Comparison of ENCODE assay signal across 16 cellular contexts in the genomic region with DNA sequence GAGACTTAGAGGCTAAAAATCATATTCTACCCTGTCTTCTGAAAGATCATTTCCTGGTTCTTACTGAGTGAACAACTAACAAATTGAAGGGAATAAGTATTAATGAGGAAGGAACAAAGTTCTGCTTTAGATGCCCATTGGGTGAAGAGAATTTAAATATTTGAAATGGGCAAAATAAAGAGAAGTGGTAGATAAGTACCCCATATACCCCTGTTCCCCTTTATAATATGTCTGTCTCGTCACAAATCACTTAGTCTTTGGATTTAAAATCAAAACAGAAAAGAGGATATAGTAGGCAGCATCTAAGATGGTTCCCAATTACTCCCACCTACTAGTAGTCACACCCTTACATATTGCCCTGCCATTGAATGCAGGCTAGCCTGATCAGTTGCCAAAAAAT. TPM values are rescaled to one million over a fixed set of nuclear protein-coding genes. Genes with fewer than 3 reads are reported as not detected.
DNase-seq lines count a peak whose midpoint lies in the region; ATAC-seq, FAIRE-seq and TF ChIP-seq lines count a peak whose summit lies in the region.
"Had no signal": no experiment of that assay in that cellular context is flagged by ENCODE, and none has a peak within 500 bp of the region (broad histone marks: within the 10 kb centered on the region; RNA-seq: fewer than 3 reads in every experiment).

No MANE protein-coding gene starts in this region.

- H3K4me1 ChIP-seq in muscle layer of colon (ENCODE audit: insufficient read depth, low read length) (peaks cover 74% of the 10 kb centered on the region), kidney (ENCODE audit: control insufficient read depth in 1 of 2, insufficient read depth in 1 of 2, low read depth in 1 of 2, low read length in 2 of 2) (no peaks in the 10 kb centered on the region)

- H3K4me3 ChIP-seq in SK-N-MC (no peak overlapping the region), muscle layer of colon (ENCODE audit: low read depth in 1 of 2, low read length in 2 of 2) (no peak overlapping the region), kidney (ENCODE audit: low read length in 2 of 2) (no peak overlapping the region)
- H3K4me3 ChIP-seq: ovary had no signal

- no peak for FAIRE-seq in kidney (lab: Jason Lieb, UNC)
- FAIRE-seq: GM19239 had no signal

- H3K9me3 ChIP-seq in SK-N-MC (ENCODE audit: low read depth, low read length) (no peaks in the 10 kb centered on the region), muscle layer of colon (ENCODE audit: low read length) (no peaks in the 10 kb centered on the region), kidney (ENCODE audit: control insufficient read depth in 1 of 2, low read length in 2 of 2) (no peaks in the 10 kb centered on the region)
- H3K9me3 ChIP-seq: ovary had no signal

- ATAC-seq in esophagus mucosa: no peak
- ATAC-seq: left cardiac atrium had no signal

- H3K36me3 ChIP-seq in SK-N-MC (ENCODE audit: insufficient read depth, low read length) (no peaks in the 10 kb centered on the region), muscle layer of colon (ENCODE audit: insufficient read depth, low read length) (no peaks in the 10 kb centered on the region), kidney (ENCODE audit: control insufficient read depth in 1 of 2, insufficient read depth in 2 of 2, low read length in 2 of 2) (no peaks in the 10 kb centered on the region)
- H3K36me3 ChIP-seq: ovary had no signal

- H3K27ac ChIP-seq in SK-N-MC (peak overlapping the region; percentile 68; the same call in 1 of the 2 replicates), muscle layer of colon (ENCODE audit: low read depth, low read length) (peak overlapping the region; percentile 35), kidney (ENCODE audit: low read depth in 2 of 2, low read length in 2 of 2) (no peak overlapping the region)
- H3K27ac ChIP-seq: ovary had no signal

- peak overlapping the region; percentile 68 for H3K4me3 Mint-ChIP-seq in activated naive CD8-positive, alpha-beta T cell
- H3K4me3 Mint-ChIP-seq in activated naive CD8-positive, alpha-beta T cell treated with anti-CD3 and anti-CD28 coated beads for 36 hours: no peak overlapping the region
- no peak overlapping the region for H3K4me3 Mint-ChIP-seq in endothelial cell (ENCODE audit: unreplicated experiment)

- no peak for DNase-seq in activated naive CD8-positive, alpha-beta T cell treated with anti-CD3 and anti-CD28 coated beads for 36 hours
- DNase-seq in SK-N-MC (ENCODE audit: low read depth, low spot score) (no peak), endothelial cell (ENCODE audit: low spot score) (no peak), kidney (no peak), NCI-H510A (lab: John Stamatoyannopoulos, UW) (no peak)
- DNase-seq: activated CD8-positive, alpha-beta memory T cell treated with anti-CD3 and anti-CD28 coated beads, Interleukin-2, amount 50 U/mL, for 48 hours; GDM1; hypothalamus; left cardiac atrium; NCI-H226; ovary; Right ventricle myocardium superior had no signal

- H3K27ac Mint-ChIP-seq in activated naive CD8-positive, alpha-beta T cell: peak overlapping the region; percentile 81
- H3K27ac Mint-ChIP-seq in activated naive CD8-positive, alpha-beta T cell treated with anti-CD3 and anti-CD28 coated beads for 36 hours: no peak overlapping the region
- no peak overlapping the region for H3K27ac Mint-ChIP-seq in endothelial cell (ENCODE audit: unreplicated experiment)

- TF ChIP-seq CTCF in endothelial cell (IDR thresholded peaks at IDR 0.05; ENCODE audit: unreplicated experiment) (no peak), kidney (IDR thresholded peaks at IDR 0.05; ENCODE audit: borderline replicate concordance, extremely low read depth, insufficient read depth) (no peak)

- peaks cover 3% of the 10 kb centered on the region for H3K36me3 Mint-ChIP-seq in activated naive CD8-positive, alpha-beta T cell
- H3K36me3 Mint-ChIP-seq in activated naive CD8-positive, alpha-beta T cell treated with anti-CD3 and anti-CD28 coated beads for 36 hours: peaks cover 15% of the 10 kb centered on the region
- no peaks in the 10 kb centered on the region for H3K36me3 Mint-ChIP-seq in endothelial cell (ENCODE audit: low read depth, unreplicated experiment)

- no peaks in the 10 kb centered on the region for H3K27me3 Mint-ChIP-seq in activated naive CD8-positive, alpha-beta T cell
- no peaks in the 10 kb centered on the region for H3K27me3 Mint-ChIP-seq in activated naive CD8-positive, alpha-beta T cell treated with anti-CD3 and anti-CD28 coated beads for 36 hours
- H3K27me3 Mint-ChIP-seq in endothelial cell (ENCODE audit: unreplicated experiment): peaks cover 2% of the 10 kb centered on the region

- intact Hi-C loops in kidney (cut with DNase I): no loop called here

- H3K9me3 Mint-ChIP-seq in activated naive CD8-positive, alpha-beta T cell (ENCODE audit: low read depth): no peaks in the 10 kb centered on the region
- no peaks in the 10 kb centered on the region for H3K9me3 Mint-ChIP-seq in activated naive CD8-positive, alpha-beta T cell treated with anti-CD3 and anti-CD28 coated beads for 36 hours
- no peaks in the 10 kb centered on the region for H3K9me3 Mint-ChIP-seq in endothelial cell (ENCODE audit: unreplicated experiment)

- H3K4me1 Mint-ChIP-seq in activated naive CD8-positive, alpha-beta T cell (ENCODE audit: low read depth): peaks cover 91% of the 10 kb centered on the region
- H3K4me1 Mint-ChIP-seq in activated naive CD8-positive, alpha-beta T cell treated with anti-CD3 and anti-CD28 coated beads for 36 hours: peaks cover 80% of the 10 kb centered on the region
- H3K4me1 Mint-ChIP-seq in endothelial cell (ENCODE audit: unreplicated experiment): peaks cover 8% of the 10 kb centered on the region

- H3K9ac ChIP-seq in SK-N-MC (ENCODE audit: insufficient read length): no peak overlapping the region
- no peak overlapping the region for H3K9ac ChIP-seq in muscle layer of colon (ENCODE audit: low read length)
- no peak overlapping the region for H3K9ac ChIP-seq in kidney (ENCODE audit: low read length in 2 of 2)

- no peaks in the 10 kb centered on the region for H3K27me3 ChIP-seq in muscle layer of colon (ENCODE audit: control insufficient read depth in 1 of 2, insufficient read depth in 2 of 2, low read length in 2 of 2)
- H3K27me3 ChIP-seq: ovary had no signal

RNA-seq across cellular contexts. Expression of gene TES, which starts 13.3 kb away (rescaled TPM):
- total RNA-seq in activated naive CD8-positive, alpha-beta T cell treated with anti-CD3 and anti-CD28 coated beads for 36 hours: 10 to 100 TPM; 75.0 to 78.4 TPM
- total RNA-seq in endothelial cell (ENCODE audit: unreplicated experiment): 63.4 TPM
- total RNA-seq in kidney: 108 TPM
- polyA plus RNA-seq in kidney (ENCODE audit: insufficient read depth, low read depth, low replicate concordance): 21.5 TPM
- total RNA-seq in esophagus mucosa: 52.9 TPM

Comparison
In these comparisons a context has a peak if more than half of its experiments do, and no peak if none do; other contexts are left out.
1. H3K27ac ChIP-seq: peak in SK-N-MC (single experiment) and muscle layer of colon (single experiment); none in kidney (0 of 2).